ENCODE assay signal across 1 cellular context in genomic region chr2:241702405-241703127, GRCh38.
TF ChIP-seq lines count a peak whose summit lies in the region.

No MANE protein-coding gene starts in this region.

TF ChIP-seq in HepG2, 621 proteins besides CTCF, POLR2A, EP300 and RAD21 (continued from another document and continues in another):
- TF ChIP-seq HNF1A (IDR thresholded peaks at IDR 0.05; ENCODE audit: low read depth), result no peak
- TF ChIP-seq HNF1A (CRISPR knock-in tag; IDR thresholded peaks at IDR 0.05; ENCODE audit: borderline replicate concordance), result peak; percentile 68; the same call in 1 of the 2 replicates
- TF ChIP-seq HNRNPK (IDR thresholded peaks at IDR 0.05; ENCODE audit: low read depth, low read length, poor library complexity, severe bottlenecking), result peak; percentile 38
- TF ChIP-seq SP4 (CRISPR knock-in tag; IDR thresholded peaks at IDR 0.05), result peak; percentile 97
- TF ChIP-seq ZFP36L2 (CRISPR knock-in tag; IDR thresholded peaks at IDR 0.05), result no peak
- no peak for TF ChIP-seq ZBTB4 (CRISPR knock-in tag; IDR thresholded peaks at IDR 0.05; ENCODE audit: borderline replicate concordance)
- TF ChIP-seq ZFP62 (CRISPR knock-in tag; IDR thresholded peaks at IDR 0.05), result no peak
- TF ChIP-seq ZNF770 (CRISPR knock-in tag; IDR thresholded peaks at IDR 0.05), result peak; percentile 44; the same call in 1 of the 2 replicates
- TF ChIP-seq FIP1L1 (IDR thresholded peaks at IDR 0.05; ENCODE audit: borderline replicate concordance, insufficient read depth, low read depth, low read length), result no peak
- 0 out of 2 replicates have a peak, but pooled peaks have one; percentile 27 for TF ChIP-seq KAT8 (CRISPR knock-in tag; IDR thresholded peaks at IDR 0.05)
- no peak for TF ChIP-seq LCORL (IDR thresholded peaks at IDR 0.05)
- TF ChIP-seq LCORL (CRISPR knock-in tag; IDR thresholded peaks at IDR 0.05), result peak; percentile 54; the same call in 1 of the 2 replicates
- no peak for TF ChIP-seq AKNA (CRISPR knock-in tag; IDR thresholded peaks at IDR 0.05; ENCODE audit: borderline replicate concordance)
- TF ChIP-seq ZBTB7B (CRISPR knock-in tag; IDR thresholded peaks at IDR 0.05), result peak; percentile 82
- TF ChIP-seq ZNF512 (CRISPR knock-in tag; IDR thresholded peaks at IDR 0.05), result no peak
- peak; percentile 8; the same call in 1 of the 2 replicates for TF ChIP-seq E2F1 (CRISPR knock-in tag; IDR thresholded peaks at IDR 0.05)
- 0 out of 2 replicates have a peak, but pooled peaks have one; percentile 11 for TF ChIP-seq NFYB (CRISPR knock-in tag; IDR thresholded peaks at IDR 0.05)
- peak; percentile 54; the same call in 1 of the 2 replicates for TF ChIP-seq HNRNPL (IDR thresholded peaks at IDR 0.05; ENCODE audit: low read depth, low read length)
- TF ChIP-seq ZNF503 (CRISPR knock-in tag; IDR thresholded peaks at IDR 0.05), result no peak; the same call in 1 of the 2 replicates
- peak; percentile 30; the same call in 1 of the 2 replicates for TF ChIP-seq GATAD2A (CRISPR knock-in tag; IDR thresholded peaks at IDR 0.05)
- TF ChIP-seq ZNF652 (CRISPR knock-in tag; IDR thresholded peaks at IDR 0.05; ENCODE audit: borderline replicate concordance, low read depth), result no peak
- no peak for TF ChIP-seq ZBTB3 (CRISPR knock-in tag; IDR thresholded peaks at IDR 0.05; ENCODE audit: borderline replicate concordance, low read depth)
- no peak for TF ChIP-seq HOXA9 (CRISPR knock-in tag; IDR thresholded peaks at IDR 0.05; ENCODE audit: borderline replicate concordance)
- TF ChIP-seq ARID3A (IDR thresholded peaks at IDR 0.05; ENCODE audit: low read depth, low read length), result no peak
- no peak for TF ChIP-seq SYNCRIP (IDR thresholded peaks at IDR 0.05; ENCODE audit: insufficient read depth, low read depth, low read length)
- no peak for TF ChIP-seq ZBTB42 (CRISPR knock-in tag; IDR thresholded peaks at IDR 0.05)
- TF ChIP-seq TOPORS (CRISPR knock-in tag; IDR thresholded peaks at IDR 0.05), result peak; percentile 87
- TF ChIP-seq EED (CRISPR knock-in tag; IDR thresholded peaks at IDR 0.05), result peak; percentile 84
- TF ChIP-seq REPIN1 (CRISPR knock-in tag; IDR thresholded peaks at IDR 0.05; ENCODE audit: borderline replicate concordance, low read depth), result 0 out of 2 replicates have a peak, but pooled peaks have one; percentile 61
- peak; percentile 51; the same call in 1 of the 2 replicates for TF ChIP-seq BRD4 (CRISPR knock-in tag; IDR thresholded peaks at IDR 0.05)
- peak; percentile 51; the same call in 1 of the 2 replicates for TF ChIP-seq NR0B2 (CRISPR knock-in tag; IDR thresholded peaks at IDR 0.05)
- no peak for TF ChIP-seq ZNF260 (CRISPR knock-in tag; IDR thresholded peaks at IDR 0.05; ENCODE audit: borderline replicate concordance, low read depth)
- TF ChIP-seq ZNF788 (CRISPR knock-in tag; IDR thresholded peaks at IDR 0.05; ENCODE audit: borderline replicate concordance), result peak; percentile 77; the same call in 1 of the 2 replicates
- TF ChIP-seq NRL (CRISPR knock-in tag; IDR thresholded peaks at IDR 0.05; ENCODE audit: borderline replicate concordance), result peak; percentile 45; the same call in 1 of the 2 replicates
- TF ChIP-seq MEIS2 (CRISPR knock-in tag; IDR thresholded peaks at IDR 0.05), result no peak
- TF ChIP-seq RXRB (CRISPR knock-in tag; IDR thresholded peaks at IDR 0.05; ENCODE audit: borderline replicate concordance), result 0 out of 2 replicates have a peak, but pooled peaks have one; percentile 21
